In genomic region chr1:18501833-18502232, GRCh38 we compare ENCODE assay signal across 11 cellular contexts. TPM values are rescaled to one million over a fixed set of nuclear protein-coding genes. Genes with fewer than 3 reads are reported as not detected.
"Had no signal": no experiment of that assay in that cellular context is flagged by ENCODE, and none has a peak within 500 bp of the region (broad histone marks: within the 10 kb centered on the region; RNA-seq: fewer than 3 reads in every experiment).

No MANE protein-coding gene starts in this region.

- DNase-seq: GM23248, GOT3, H7, H9, HCEC 1CT, HFFc6 had no signal

- H3K4me1 Mint-ChIP-seq: GM23338 had no signal

- H2AFZ ChIP-seq: GM23248, GM23338 had no signal

- H3K27ac Mint-ChIP-seq: GM23338, H9, HFFc6 had no signal

- ATAC-seq: GM23338, HCT116 had no signal

- FAIRE-seq: H1, H54 had no signal

- H3K9ac ChIP-seq: GM23248 had no signal

- H3K4me1 ChIP-seq: HAP-1 had no signal

- H3K36me3 ChIP-seq: HAP-1 had no signal

- H3K4me3 ChIP-seq: GM23248, GM23338, HAP-1 had no signal

- H3K27ac ChIP-seq: GM23248 had no signal

- H3K9me3 ChIP-seq: HAP-1 had no signal

- H3K4me3 Mint-ChIP-seq: GM23338, H9, HFFc6 had no signal

- H3K4me2 ChIP-seq: GM23338 had no signal

RNA-seq across cellular contexts. Expression of gene KLHDC7A, which starts 21.1 kb away (rescaled TPM):
- total RNA-seq: GM23248, HFFc6 had no signal
- polyA plus RNA-seq: GM23248 had no signal
